Comparison of ENCODE assay signal across 8 cellular contexts in the genomic region with DNA sequence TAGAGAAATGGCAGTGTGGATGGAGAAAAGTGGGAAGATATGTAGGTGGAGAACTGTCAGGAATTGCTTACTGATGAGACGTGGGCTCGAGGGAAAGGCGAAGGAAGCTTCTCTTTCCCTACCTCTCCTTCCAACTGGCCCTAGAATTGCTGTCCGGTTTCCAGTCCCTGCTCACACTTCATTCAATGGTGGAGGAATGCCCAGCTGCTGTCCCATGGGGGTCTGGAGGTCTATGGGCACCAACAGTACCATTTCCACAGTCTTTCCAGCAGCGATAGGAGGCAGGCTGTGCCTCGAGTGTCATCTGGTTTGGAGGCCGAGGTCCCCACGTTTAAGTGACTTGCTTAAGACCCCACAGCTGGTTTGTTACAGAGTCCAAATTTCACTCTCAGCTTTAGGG. TPM values are rescaled to one million over a fixed set of nuclear protein-coding genes. Genes with fewer than 3 reads are reported as not detected.
A peak's percentile ranks its signal among the peaks of the same experiment; 100 is the strongest.
DNase-seq lines count a peak whose midpoint lies in the region; ATAC-seq, FAIRE-seq and TF ChIP-seq lines count a peak whose summit lies in the region.

No MANE protein-coding gene starts in this region.

- peaks cover 19% of the 10 kb centered on the region for H3K27me3 Mint-ChIP-seq in CD4-positive, CD25-positive, alpha-beta regulatory T cell

- CTCF ChIA-PET in OCI-LY7 (lab: Charles Lee; ENCODE audit: unreplicated experiment): no interaction called here
- CTCF ChIA-PET in H1 (lab: Charles Lee; ENCODE audit: partially characterized antibody): interaction anchor here (1.3 to 1.4 kb wide), 2 partner anchors 28 to 32 kb away, joined by 3 to 4 read pairs; a partner anchor contains a TSS

- H3K4me2 ChIP-seq in OCI-LY7 (ENCODE audit: low read length): peak overlapping the region; percentile 62
- peak overlapping the region; percentile 48 to 78 for H3K4me2 ChIP-seq in H1 (ENCODE audit: insufficient read depth in 1 of 2, low read depth in 2 of 2, low read length in 2 of 2)

- H3K79me1 ChIP-seq in H1 (ENCODE audit: low read depth, low read length): no peaks in the 10 kb centered on the region

- FAIRE-seq in H1 (lab: Jason Lieb, UNC) (no peak), frontal cortex (lab: Jason Lieb, UNC) (no peak)

- H3K9me3 ChIP-seq in CD4-positive, CD25-positive, alpha-beta regulatory T cell (ENCODE audit: control insufficient read depth in 2 of 2, low read length in 2 of 2): no peaks in the 10 kb centered on the region
- H3K9me3 ChIP-seq in OCI-LY7 (ENCODE audit: low read length): no peaks in the 10 kb centered on the region
- H3K9me3 ChIP-seq in H1 (ENCODE audit: insufficient read depth in 2 of 2, low read depth in 1 of 2, low read length in 1 of 2): no peaks in the 10 kb centered on the region
- H3K9me3 ChIP-seq in neuron (ENCODE audit: low read length): no peaks in the 10 kb centered on the region

- POLR2A ChIA-PET in OCI-LY7 (lab: Charles Lee): interaction anchor here (1.8 to 2.0 kb wide), 2 partner anchors 14 to 28 kb away, joined by 6 to 7 read pairs; no protein-coding TSS in a partner anchor
- POLR2A ChIA-PET in H1 (lab: Charles Lee; ENCODE audit: partially characterized antibody): no interaction called here

- no peak for TF ChIP-seq POLR2A in H1 (IDR thresholded peaks at IDR 0.05; ENCODE audit: control extremely low read depth in 1 of 2, low read depth in 2 of 2, low read length in 2 of 2)

- H3K9ac ChIP-seq in H1 (replicated peaks in 1 of 4; ENCODE audit: extremely low read depth in 1 of 4, low read depth in 3 of 4, low read length in 3 of 4): no peak overlapping the region

- H3K23me2 ChIP-seq in H1 (ENCODE audit: low read depth, low read length): peaks cover 4% of the 10 kb centered on the region

- H3K27ac ChIP-seq in CD4-positive, CD25-positive, alpha-beta regulatory T cell (ENCODE audit: insufficient read depth, low read length, poor library complexity, severe bottlenecking): no peak overlapping the region
- H3K27ac ChIP-seq in OCI-LY7 (ENCODE audit: low read depth, low read length, poor library complexity, severe bottlenecking): no peak overlapping the region
- no peak overlapping the region for H3K27ac ChIP-seq in H1 (ENCODE audit: low read depth, low read length)

- peak overlapping the region in 2 of 3 donors; percentile 79 to 94 for H3K27ac Mint-ChIP-seq in CD4-positive, CD25-positive, alpha-beta regulatory T cell

- DNase-seq in CD4-positive, CD25-positive, alpha-beta regulatory T cell: no peak
- no peak for DNase-seq in OCI-LY7 (ENCODE audit: low spot score)
- DNase-seq in H1 (ENCODE audit: low read depth in 1 of 2, low spot score in 2 of 2): no peak
- no peak for DNase-seq in frontal cortex (ENCODE audit: low spot score in 2 of 2)
- DNase-seq in GM20000 (ENCODE audit: low spot score): no peak
- no peak for DNase-seq in NCI-H146 treated with DMSO at 0.1 percent for 48 hours (lab: John Stamatoyannopoulos, UW; ENCODE audit: unreplicated experiment)

- no peaks in the 10 kb centered on the region for H3K36me3 Mint-ChIP-seq in CD4-positive, CD25-positive, alpha-beta regulatory T cell

- H3K4me1 ChIP-seq in CD4-positive, CD25-positive, alpha-beta regulatory T cell (ENCODE audit: control insufficient read depth, insufficient read depth, low read length, poor library complexity, severe bottlenecking): peaks cover 8% of the 10 kb centered on the region
- H3K4me1 ChIP-seq in OCI-LY7 (ENCODE audit: insufficient read depth, low read length, poor library complexity, severe bottlenecking) (peaks cover 36% of the 10 kb centered on the region), H1 (replicated peaks in 1 of 4; ENCODE audit: control insufficient read depth in 3 of 4, insufficient read depth in 4 of 4, low read length in 3 of 4) (no peaks in the 10 kb centered on the region; a peak in 2 of 7 replicates), neuron (ENCODE audit: insufficient read depth, low read length) (no peaks in the 10 kb centered on the region)

- H4K5ac ChIP-seq in H1 (ENCODE audit: insufficient read length, low read depth, low read length): no peak overlapping the region

- H2BK120ac ChIP-seq in H1 (replicated peaks; ENCODE audit: low read depth, low read length): no peak overlapping the region

- no peak overlapping the region for H2AK5ac ChIP-seq in H1 (ENCODE audit: low read depth, low read length)

- H2AFZ ChIP-seq in OCI-LY7 (ENCODE audit: low read length): peak overlapping the region; percentile 95
- H2AFZ ChIP-seq in H1 (ENCODE audit: low read length): peak overlapping the region; percentile 97
- H2AFZ ChIP-seq in neuron (ENCODE audit: low read depth, low read length): peak overlapping the region; percentile 62

- H4K91ac ChIP-seq in H1 (replicated peaks; ENCODE audit: insufficient read length, low read length): no peak overlapping the region

- peak overlapping the region; percentile 89 to 97 (median 94) for H3K4me3 Mint-ChIP-seq in CD4-positive, CD25-positive, alpha-beta regulatory T cell

- H3K4me1 Mint-ChIP-seq in CD4-positive, CD25-positive, alpha-beta regulatory T cell: peaks cover 9 to 33% (median 15%) of the 10 kb centered on the region in 4 donors

- H2BK15ac ChIP-seq in H1 (ENCODE audit: low read length): no peak overlapping the region

- no peaks in the 10 kb centered on the region for H3K36me3 ChIP-seq in CD4-positive, CD25-positive, alpha-beta regulatory T cell (ENCODE audit: control insufficient read depth, insufficient read depth, low read length)
- H3K36me3 ChIP-seq in OCI-LY7 (ENCODE audit: insufficient read depth, low read length): no peaks in the 10 kb centered on the region
- H3K36me3 ChIP-seq in H1 (ENCODE audit: control insufficient read depth in 2 of 4, insufficient read depth in 4 of 4, low read length in 3 of 4): no peaks in the 10 kb centered on the region
- H3K36me3 ChIP-seq in neuron (ENCODE audit: insufficient read depth, low read length): no peaks in the 10 kb centered on the region

- H4K8ac ChIP-seq in H1 (ENCODE audit: extremely low read depth, insufficient read depth, low read length): no peak overlapping the region

- H2BK5ac ChIP-seq in H1 (ENCODE audit: low read depth, low read length): no peak overlapping the region

- TF ChIP-seq CTCF in OCI-LY7 (conservative IDR thresholded peaks at IDR 0.05; ENCODE audit: low read length) (no peak), H1 (IDR thresholded peaks at IDR 0.05; ENCODE audit: control extremely low read depth in 1 of 3, insufficient read depth in 1 of 3, low read depth in 1 of 3, low read length in 3 of 3) (no peak), GM20000 (IDR thresholded peaks at IDR 0.05; ENCODE audit: extremely low read depth, missing control alignments) (no peak)

- no peaks in the 10 kb centered on the region for H3K9me2 ChIP-seq in OCI-LY7 (ENCODE audit: insufficient read depth, low read length)

- WGBS in H1 (ENCODE audit: extremely low coverage in 1 of 2, insufficient coverage in 1 of 2, insufficient read length in 1 of 2, insufficient replicate concordance in 2 of 2, low coverage in 1 of 2, low lambda C conversion rate in 2 of 2, missing lambda C conversion rate in 1 of 2), 2 experiments: 81% methylated on average over 8 of the region's 8 CpGs; no CpG with 5 or more reads in 1 of the 2 experiments

- no peak overlapping the region for H2BK20ac ChIP-seq in H1 (ENCODE audit: low read length)

- no TSS peak for BruUV-seq in OCI-LY7 (replicated peaks; lab: Mats Ljungman, UMichigan)

- intact Hi-C loops in OCI-LY7 (cut with micrococcal nuclease; ENCODE audit: unreplicated experiment): no loop called here

- H3K23ac ChIP-seq in H1 (ENCODE audit: insufficient read length): no peak overlapping the region

- no peak overlapping the region for H3K4ac ChIP-seq in H1 (replicated peaks; ENCODE audit: insufficient read length, low read depth, low read length)

- H3K9me3 Mint-ChIP-seq in CD4-positive, CD25-positive, alpha-beta regulatory T cell: peaks cover 0 to 1% (median 0%) of the 10 kb centered on the region in 7 donors

- no peak overlapping the region for H3K14ac ChIP-seq in H1 (ENCODE audit: insufficient read length)

- H3K27me3 ChIP-seq in CD4-positive, CD25-positive, alpha-beta regulatory T cell (ENCODE audit: control insufficient read depth, insufficient read depth, low read length): peaks cover 2% of the 10 kb centered on the region
- H3K27me3 ChIP-seq in H1 (replicated peaks in 1 of 4; ENCODE audit: control insufficient read depth in 3 of 4, extremely low read depth in 1 of 4, insufficient read depth in 3 of 4, low read length in 3 of 4) (peaks cover 0 to 13% (median 5%) of the 10 kb centered on the region in 4 experiments; a peak in 4 of 7 replicates), neuron (ENCODE audit: insufficient read depth, low read length) (peaks cover 8% of the 10 kb centered on the region)

- H3K56ac ChIP-seq in H1 (replicated peaks; ENCODE audit: insufficient read length, low read depth, low read length): no peak overlapping the region

- H3K79me2 ChIP-seq in OCI-LY7 (ENCODE audit: insufficient read depth, low read depth, low read length) (no peaks in the 10 kb centered on the region), H1 (ENCODE audit: control insufficient read depth in 1 of 2, insufficient read depth in 2 of 2, low read length in 2 of 2) (no peaks in the 10 kb centered on the region)

- H4K20me1 ChIP-seq in OCI-LY7 (ENCODE audit: insufficient read depth, low read length): no peaks in the 10 kb centered on the region
- no peaks in the 10 kb centered on the region for H4K20me1 ChIP-seq in H1 (replicated peaks in 1 of 2; ENCODE audit: control insufficient read depth in 1 of 2, insufficient read depth in 2 of 2, low read length in 2 of 2)

- H3K4me3 ChIP-seq in CD4-positive, CD25-positive, alpha-beta regulatory T cell (ENCODE audit: low read depth, low read length): peak overlapping the region; percentile 77
- H3K4me3 ChIP-seq in OCI-LY7 (ENCODE audit: low read depth, low read length, poor library complexity, severe bottlenecking): peak overlapping the region; percentile 63
- peak overlapping the region in 3 of 4 experiments; percentile 7 to 46 (median 33); a peak in 5 of 8 replicates for H3K4me3 ChIP-seq in H1 (ENCODE audit: extremely low read depth in 1 of 4, insufficient read depth in 2 of 4, low read depth in 3 of 4, low read length in 4 of 4)
- H3K4me3 ChIP-seq in neuron (ENCODE audit: low read length): peak overlapping the region; percentile 30

- no peak overlapping the region for H2BK12ac ChIP-seq in H1 (ENCODE audit: low read depth, low read length)

- no peak overlapping the region for H3K18ac ChIP-seq in H1 (ENCODE audit: extremely low read depth, low read length)

- ATAC-seq in CD4-positive, CD25-positive, alpha-beta regulatory T cell (ENCODE audit: low read depth in 2 of 2): no peak
- no peak for ATAC-seq in HG02870 (IDR thresholded peaks at IDR 0.05; ENCODE audit: unreplicated experiment)

- TF ChIP-seq EP300 in H1 (IDR thresholded peaks at IDR 0.05; ENCODE audit: borderline replicate concordance in 1 of 2, low read depth in 2 of 2, low read length in 2 of 2): no peak

- no peak for TF ChIP-seq RAD21 in H1 (IDR thresholded peaks at IDR 0.05 in 1 of 2, conservative IDR thresholded peaks at IDR 0.05 in 1 of 2; ENCODE audit: low read depth in 2 of 2, low read length in 2 of 2)

RNA-seq across cellular contexts. Expression of a gene that starts 31.5 kb away (rescaled TPM):
- not detected for total RNA-seq in CD4-positive, CD25-positive, alpha-beta regulatory T cell
- under 1 TPM in 2 of 4 donors, not detected in 2; 0.12 to 0.16 TPM for polyA plus RNA-seq in CD4-positive, CD25-positive, alpha-beta regulatory T cell
- total RNA-seq in OCI-LY7 (2014; rRNA removed; shearing (Covaris generic)): 3.3 and 4.9 TPM in 2 replicates
- 5.7 and 5.8 TPM in 2 replicates for total RNA-seq in OCI-LY7 (2022)
- 0.92 and 1.1 TPM in 2 replicates for total RNA-seq in H1 (2021; fragmentation: NEBNext Ultra II Directional; extraction: Animal tissue kit (Norgen Biotek cat#: 25700))
- polyA plus RNA-seq in H1 (2011; rRNA removed): 1.2 and 1.6 TPM in 2 replicates
- polyA plus RNA-seq in H1 (2011; cell fraction: cytosol; rRNA removed): 1.2 TPM
- 2.3 TPM for polyA plus RNA-seq in H1 (2011; cell fraction: nucleus; rRNA removed)
- polyA plus RNA-seq in H1 (2012, experiment 1 of 2): 1.2 to 2.3 TPM (median 1.7 TPM) in 4 replicates
- 1.9 TPM for polyA plus RNA-seq in H1 (2012, experiment 2 of 2)
- polyA plus RNA-seq in H1 (2013, experiment 1 of 2): 1.4 TPM
- polyA plus RNA-seq in H1 (2013, experiment 2 of 2): 1.3 TPM
- polyA minus RNA-seq in H1 (2011; rRNA and poly(A)+ RNA removed): 1.1 and 1.9 TPM in 2 replicates
- 0.51 TPM for polyA minus RNA-seq in H1 (2011; cell fraction: cytosol; rRNA and poly(A)+ RNA removed)
- polyA minus RNA-seq in H1 (2011; cell fraction: nucleus; rRNA and poly(A)+ RNA removed): 1.1 TPM
- total RNA-seq in frontal cortex: 0.41 TPM
